In genomic region chr12:76201316-76201715, GRCh38 we compare ENCODE assay signal across 14 cellular contexts.
"Had no signal": no experiment of that assay in that cellular context is flagged by ENCODE, and none has a peak within 500 bp of the region (broad histone marks: within the 10 kb centered on the region; RNA-seq: fewer than 3 reads in every experiment).

No MANE protein-coding gene starts in this region.

- H3K4me3 ChIP-seq: adrenal gland, coronary artery, lower lobe of right lung, skin epidermis, thyroid gland had no signal

- H3K27ac ChIP-seq: adrenal gland, coronary artery, lower lobe of right lung, skin epidermis, thyroid gland had no signal

- H3K36me3 ChIP-seq: adrenal gland, lower lobe of right lung, thyroid gland had no signal

- DNase-seq: activated naive CD4-positive, alpha-beta T cell treated with anti-CD3 and anti-CD28 coated beads, Interleukin-2, amount 50 U/mL, for 16 hours; activated T-cell treated with anti-CD3 and anti-CD28 coated beads, Interleukin-2, amount 50 U/mL, for 1 hour; adrenal gland; effector memory CD4-positive, alpha-beta T cell; hypothalamus; kidney glomerular epithelial cell; lower lobe of right lung; naive B cell; retina; stimulated activated CD4-positive, alpha-beta T cell treated with anti-CD3 and anti-CD28 coated beads, Interleukin-4, amount 100 ng/mL, for 4 hours; thyroid gland had no signal

- H3K9me3 ChIP-seq: thyroid gland had no signal

- H3K27me3 ChIP-seq: adrenal gland, thyroid gland had no signal

- H3K4me1 ChIP-seq: adrenal gland, lower lobe of right lung, thyroid gland had no signal

- ATAC-seq: activated CD4-positive, CD25-positive, alpha-beta regulatory T cell treated with anti-CD3 and anti-CD28 coated beads, Interleukin-2, amount 50 U/mL, for 24 hours; lower lobe of right lung had no signal
